16 cellular contexts compared by ENCODE assay signal in the genomic region with DNA sequence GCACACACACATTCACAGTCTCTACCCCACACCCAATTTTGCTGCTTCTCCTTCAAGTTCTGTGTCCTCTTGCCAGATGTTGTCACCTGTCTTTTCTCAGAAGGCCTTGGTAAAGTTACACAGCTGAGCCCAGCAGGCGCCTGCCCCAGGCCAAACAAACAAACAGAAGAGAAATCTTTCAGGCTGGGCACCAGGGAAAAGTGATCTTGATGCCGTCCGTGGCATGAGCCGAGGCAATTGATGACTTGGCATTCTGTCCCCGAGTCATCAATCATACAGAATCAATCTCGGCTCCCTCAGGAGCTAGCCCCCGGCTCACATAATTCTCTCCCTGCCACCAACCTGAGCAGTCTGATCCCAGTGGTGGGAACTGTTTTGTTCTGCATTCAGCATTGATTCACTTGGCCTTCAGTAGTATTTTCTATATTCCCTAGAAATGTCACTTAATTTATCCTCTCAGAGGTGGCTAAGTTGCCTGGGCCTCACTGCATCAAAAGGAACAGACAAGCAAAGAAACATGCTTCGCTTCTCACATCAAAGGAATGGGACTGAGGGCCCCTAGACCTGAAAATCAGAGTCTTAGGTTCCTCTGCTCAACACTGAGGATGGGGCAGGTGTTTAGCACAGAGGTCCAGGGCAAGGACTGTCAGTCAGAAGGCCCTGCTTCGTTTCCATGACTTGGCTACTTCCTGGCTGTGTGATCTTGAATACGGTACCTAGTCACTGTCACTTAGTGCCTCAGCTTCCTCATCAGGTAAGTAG.
DNase-seq lines count a peak whose midpoint lies in the region; ATAC-seq, FAIRE-seq and TF ChIP-seq lines count a peak whose summit lies in the region.
"Had no signal": no experiment of that assay in that cellular context is flagged by ENCODE, and none has a peak within 500 bp of the region (broad histone marks: within the 10 kb centered on the region; RNA-seq: fewer than 3 reads in every experiment).

No MANE protein-coding gene starts in this region.

- TF ChIP-seq CTCF in HepG2 (CRISPR knock-in tag; IDR thresholded peaks at IDR 0.05) (no peak), right lobe of liver (IDR thresholded peaks at IDR 0.05) (no peak), H1 (IDR thresholded peaks at IDR 0.05; ENCODE audit: control extremely low read depth in 1 of 3, insufficient read depth in 1 of 3, low read depth in 1 of 3, low read length in 3 of 3) (no peak; a peak in 1 of 4 replicates), nephron (IDR thresholded peaks at IDR 0.05; ENCODE audit: unreplicated experiment in 3 of 3) (no peak)

- no peak overlapping the region for H3K4me3 Mint-ChIP-seq in nephron
- H3K4me3 Mint-ChIP-seq: B cell; CD4-positive, alpha-beta memory T cell had no signal

- H3K27ac ChIP-seq in HepG2 (ENCODE audit: extremely low read length, insufficient read depth, low read length) (no peak overlapping the region), right lobe of liver (no peak overlapping the region), H1 (ENCODE audit: low read depth, low read length) (no peak overlapping the region)
- H3K27ac ChIP-seq: HL-60 had no signal

- CTCF ChIA-PET in HepG2 (lab: Yijun Ruan, JAX; ENCODE audit: low intra/inter-chr PET ratio, low total read pairs) (no interaction called here), H1 (lab: Charles Lee; ENCODE audit: partially characterized antibody) (interaction anchor here (0.7 to 0.9 kb wide), 2 partner anchors 522 to 857 kb away, joined by 3 to 4 read pairs; no protein-coding TSS in a partner anchor)

- peaks cover 4% of the 10 kb centered on the region for H3K9me3 Mint-ChIP-seq in nephron

- H3K4ac ChIP-seq in H1 (replicated peaks; ENCODE audit: insufficient read length, low read depth, low read length) = no peak overlapping the region

- H2BK15ac ChIP-seq in H1 (ENCODE audit: low read length) = no peak overlapping the region

- no peak overlapping the region for H3K14ac ChIP-seq in H1 (ENCODE audit: insufficient read length)

- H3K27ac Mint-ChIP-seq in nephron = peak overlapping the region in 2 of 3 experiments; percentile 33 to 47
- H3K27ac Mint-ChIP-seq: B cell; CD4-positive, alpha-beta memory T cell had no signal

- peak overlapping the region; percentile 75 for H2BK12ac ChIP-seq in H1 (ENCODE audit: low read depth, low read length)

- no peaks in the 10 kb centered on the region for H3K4me1 ChIP-seq in HepG2 (ENCODE audit: insufficient read depth, low read length)
- H3K4me1 ChIP-seq in right lobe of liver = no peaks in the 10 kb centered on the region
- peaks cover 0 to 8% (median 7%) of the 10 kb centered on the region in 4 experiments; a peak in 3 of 7 replicates for H3K4me1 ChIP-seq in H1 (replicated peaks in 1 of 4; ENCODE audit: control insufficient read depth in 3 of 4, insufficient read depth in 4 of 4, low read length in 3 of 4)

- TF ChIP-seq POLR2A in HepG2 (IDR thresholded peaks at IDR 0.05; ENCODE audit: insufficient read depth in 1 of 2, low read depth in 2 of 2, low read length in 2 of 2) (no peak), right lobe of liver (IDR thresholded peaks at IDR 0.05) (no peak), H1 (IDR thresholded peaks at IDR 0.05; ENCODE audit: control extremely low read depth in 1 of 2, low read depth in 2 of 2, low read length in 2 of 2) (no peak)

- no peaks in the 10 kb centered on the region for H3K79me1 ChIP-seq in H1 (ENCODE audit: low read depth, low read length)

- POLR2A ChIA-PET in HepG2 (lab: Yijun Ruan, JAX) (no interaction called here), H1 (lab: Charles Lee; ENCODE audit: partially characterized antibody) (no interaction called here)

- H2BK20ac ChIP-seq in H1 (ENCODE audit: low read length) = peak overlapping the region; percentile 37; the same call in 1 of the 2 replicates

- no peak overlapping the region for H2AFZ ChIP-seq in HepG2 (ENCODE audit: low read length)
- peak overlapping the region; percentile 71; the same call in 1 of the 2 replicates for H2AFZ ChIP-seq in H1 (ENCODE audit: low read length)

- H3K79me2 ChIP-seq in HepG2 (ENCODE audit: insufficient read depth, low read length) = no peaks in the 10 kb centered on the region
- no peaks in the 10 kb centered on the region for H3K79me2 ChIP-seq in H1 (ENCODE audit: control insufficient read depth in 1 of 2, insufficient read depth in 2 of 2, low read length in 2 of 2)

- H2BK120ac ChIP-seq in H1 (replicated peaks; ENCODE audit: low read depth, low read length) = no peak overlapping the region

- TF ChIP-seq RAD21 in HepG2 (CRISPR knock-in tag; IDR thresholded peaks at IDR 0.05) (no peak), H1 (IDR thresholded peaks at IDR 0.05 in 1 of 2, conservative IDR thresholded peaks at IDR 0.05 in 1 of 2; ENCODE audit: low read depth in 2 of 2, low read length in 2 of 2) (no peak)

- no peak overlapping the region for H4K5ac ChIP-seq in H1 (ENCODE audit: insufficient read length, low read depth, low read length)

- H3K9ac ChIP-seq in HepG2 (ENCODE audit: insufficient read depth, low read depth, low read length) = no peak overlapping the region
- H3K9ac ChIP-seq in H1 (replicated peaks in 1 of 4; ENCODE audit: extremely low read depth in 1 of 4, low read depth in 3 of 4, low read length in 3 of 4) = no peak overlapping the region

- TF ChIP-seq EP300 in HepG2 (IDR thresholded peaks at IDR 0.05; ENCODE audit: low read depth in 2 of 2, low read length in 2 of 2) (no peak), HepG2 (CRISPR knock-in tag; IDR thresholded peaks at IDR 0.05; ENCODE audit: borderline replicate concordance) (no peak), H1 (IDR thresholded peaks at IDR 0.05; ENCODE audit: borderline replicate concordance in 1 of 2, low read depth in 2 of 2, low read length in 2 of 2) (no peak)

- no peaks in the 10 kb centered on the region for H3K27me3 Mint-ChIP-seq in nephron (ENCODE audit: low read depth)
- H3K27me3 Mint-ChIP-seq: B cell; CD4-positive, alpha-beta memory T cell had no signal

- no peaks in the 10 kb centered on the region for H3K9me3 ChIP-seq in HepG2 (ENCODE audit: low read length)
- no peaks in the 10 kb centered on the region for H3K9me3 ChIP-seq in right lobe of liver
- no peaks in the 10 kb centered on the region for H3K9me3 ChIP-seq in H1 (ENCODE audit: insufficient read depth in 2 of 2, low read depth in 1 of 2, low read length in 1 of 2)

- H2BK5ac ChIP-seq in H1 (ENCODE audit: low read depth, low read length) = no peak overlapping the region

- H3K4me3 ChIP-seq in HepG2 (replicated peaks in 1 of 3; ENCODE audit: insufficient read depth in 1 of 3, low read depth in 2 of 3, low read length in 3 of 3) (no peak overlapping the region), right lobe of liver (no peak overlapping the region), H1 (ENCODE audit: extremely low read depth in 1 of 4, insufficient read depth in 2 of 4, low read depth in 3 of 4, low read length in 4 of 4) (no peak overlapping the region)

- no peak overlapping the region for H4K91ac ChIP-seq in H1 (replicated peaks; ENCODE audit: insufficient read length, low read length)

- H3K36me3 Mint-ChIP-seq in nephron (ENCODE audit: low read depth) = no peaks in the 10 kb centered on the region
- H3K36me3 Mint-ChIP-seq: CD4-positive, alpha-beta memory T cell had no signal

- H3K27me3 ChIP-seq in HepG2 (ENCODE audit: control insufficient read depth in 1 of 2, insufficient read depth in 2 of 2, low read length in 2 of 2) (no peaks in the 10 kb centered on the region), right lobe of liver (no peaks in the 10 kb centered on the region), H1 (replicated peaks in 1 of 4; ENCODE audit: control insufficient read depth in 3 of 4, extremely low read depth in 1 of 4, insufficient read depth in 3 of 4, low read length in 3 of 4) (no peaks in the 10 kb centered on the region)

- ATAC-seq in HepG2 = no peak
- no peak for ATAC-seq in right lobe of liver
- ATAC-seq in GM21515 (IDR thresholded peaks at IDR 0.05; ENCODE audit: unreplicated experiment) = no peak
- ATAC-seq in SK-N-SH treated with all-trans-retinoic acid at 6 μM for 48 hours = no peak
- no peak for ATAC-seq in Right ventricle myocardium inferior

- BruUV-seq in HepG2 (replicated peaks; lab: Mats Ljungman, UMichigan) = no TSS peak

- H3K4me2 ChIP-seq in HepG2 (ENCODE audit: low read depth, low read length) (no peak overlapping the region), H1 (ENCODE audit: insufficient read depth in 1 of 2, low read depth in 2 of 2, low read length in 2 of 2) (no peak overlapping the region; a peak in 1 of 4 replicates)

- 0 out of 2 replicates have a peak overlapping the region, but pooled peaks have one; percentile 13 for H3K18ac ChIP-seq in H1 (ENCODE audit: extremely low read depth, low read length)

- no peaks in the 10 kb centered on the region for H4K20me1 ChIP-seq in HepG2 (ENCODE audit: insufficient read depth, low read length)
- H4K20me1 ChIP-seq in H1 (replicated peaks in 1 of 2; ENCODE audit: control insufficient read depth in 1 of 2, insufficient read depth in 2 of 2, low read length in 2 of 2) = no peaks in the 10 kb centered on the region

- H3K36me3 ChIP-seq in HepG2 (replicated peaks in 1 of 2; ENCODE audit: control insufficient read depth in 1 of 2, insufficient read depth in 2 of 2, low read length in 2 of 2) = no peaks in the 10 kb centered on the region
- H3K36me3 ChIP-seq in right lobe of liver = no peaks in the 10 kb centered on the region
- H3K36me3 ChIP-seq in H1 (ENCODE audit: control insufficient read depth in 2 of 4, insufficient read depth in 4 of 4, low read length in 3 of 4) = no peaks in the 10 kb centered on the region

- peaks cover 8% of the 10 kb centered on the region for H3K4me1 Mint-ChIP-seq in nephron
- H3K4me1 Mint-ChIP-seq: B cell; CD4-positive, alpha-beta memory T cell had no signal

- in situ Hi-C loops in HepG2 (cut with HindIII; ENCODE audit: extremely low pct_ligation_motif_present, low pct_unique_long_range_greater_than_20kb) = no loop called here

- intact Hi-C loops in HepG2 (cut with micrococcal nuclease; ENCODE audit: unreplicated experiment) (no loop called here), right lobe of liver (cut with DNase I) (no loop called here), Right ventricle myocardium inferior (cut with DNase I) (no loop called here)

- H4K8ac ChIP-seq in H1 (ENCODE audit: extremely low read depth, insufficient read depth, low read length) = no peak overlapping the region

- no peak overlapping the region for H3K56ac ChIP-seq in H1 (replicated peaks; ENCODE audit: insufficient read length, low read depth, low read length)

- DNase-seq in HepG2 (ENCODE audit: low spot score) (no peak), right lobe of liver (no peak), H1 (ENCODE audit: low read depth in 1 of 2, low spot score in 2 of 2) (no peak), Right ventricle myocardium inferior (ENCODE audit: missing footprints) (no peak)
- DNase-seq: C1 segment of cervical spinal cord; CD4-positive, alpha-beta memory T cell; DMS153; DND-41; GF-D8; H7 had no signal

- FAIRE-seq in HepG2 (lab: Jason Lieb, UNC) (no peak), H1 (lab: Jason Lieb, UNC) (no peak)
- FAIRE-seq: A204.1 had no signal

- 10% methylated on average over 8 of the region's 10 CpGs for WGBS in HepG2 (ENCODE audit: low lambda C conversion rate)
- 47% methylated on average over 7 of the region's 10 CpGs for WGBS in right lobe of liver (ENCODE audit: insufficient coverage, low coverage, low lambda C conversion rate, missing lambda C conversion rate)
- WGBS in H1 (ENCODE audit: extremely low coverage in 1 of 2, insufficient coverage in 1 of 2, insufficient read length in 1 of 2, insufficient replicate concordance in 2 of 2, low coverage in 1 of 2, low lambda C conversion rate in 2 of 2, missing lambda C conversion rate in 1 of 2), 2 experiments = 91% methylated on average over 10 of the region's 10 CpGs; no CpG with 5 or more reads in 1 of the 2 experiments

- no peak overlapping the region for H3K23ac ChIP-seq in H1 (ENCODE audit: insufficient read length)

- no peaks in the 10 kb centered on the region for H3K23me2 ChIP-seq in H1 (ENCODE audit: low read depth, low read length)

- H2AK5ac ChIP-seq in H1 (ENCODE audit: low read depth, low read length) = no peak overlapping the region
